In the genomic region with DNA sequence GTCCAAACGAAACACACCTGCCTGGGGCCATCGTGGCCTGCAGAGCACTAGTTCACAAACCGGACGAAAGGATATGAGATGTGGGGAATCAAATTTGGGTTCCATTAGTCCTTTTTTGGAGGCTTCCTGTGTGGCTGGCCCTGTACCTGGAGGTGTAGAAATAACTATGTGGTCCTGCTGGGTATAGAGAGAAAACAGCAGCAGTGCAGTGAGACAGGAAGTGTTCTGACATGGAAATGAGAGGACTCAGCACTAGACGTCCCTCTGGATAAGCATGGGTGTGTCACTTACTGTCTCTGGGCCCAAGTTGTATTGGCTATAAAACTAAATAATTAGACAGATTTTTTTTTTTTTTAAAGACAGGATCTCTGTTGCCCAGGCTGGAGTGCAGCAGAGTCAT, we compare ENCODE assay signal across 1 cellular context.
TF ChIP-seq lines count a peak whose summit lies in the region.

No MANE protein-coding gene starts in this region.

TF ChIP-seq in HCT116, 20 proteins besides CTCF, POLR2A, EP300 and RAD21:
- TF ChIP-seq ZBTB33 (IDR thresholded peaks at IDR 0.05; ENCODE audit: extremely low read depth, insufficient replicate concordance, low read length), result no peak
- peak; percentile 17; the same call in 1 of the 2 replicates for TF ChIP-seq POLR2AphosphoS5 (IDR thresholded peaks at IDR 0.05; ENCODE audit: low read depth, low read length)
- TF ChIP-seq SP1 (IDR thresholded peaks at IDR 0.05; ENCODE audit: low read depth), result no peak
- TF ChIP-seq, protein P1, sequence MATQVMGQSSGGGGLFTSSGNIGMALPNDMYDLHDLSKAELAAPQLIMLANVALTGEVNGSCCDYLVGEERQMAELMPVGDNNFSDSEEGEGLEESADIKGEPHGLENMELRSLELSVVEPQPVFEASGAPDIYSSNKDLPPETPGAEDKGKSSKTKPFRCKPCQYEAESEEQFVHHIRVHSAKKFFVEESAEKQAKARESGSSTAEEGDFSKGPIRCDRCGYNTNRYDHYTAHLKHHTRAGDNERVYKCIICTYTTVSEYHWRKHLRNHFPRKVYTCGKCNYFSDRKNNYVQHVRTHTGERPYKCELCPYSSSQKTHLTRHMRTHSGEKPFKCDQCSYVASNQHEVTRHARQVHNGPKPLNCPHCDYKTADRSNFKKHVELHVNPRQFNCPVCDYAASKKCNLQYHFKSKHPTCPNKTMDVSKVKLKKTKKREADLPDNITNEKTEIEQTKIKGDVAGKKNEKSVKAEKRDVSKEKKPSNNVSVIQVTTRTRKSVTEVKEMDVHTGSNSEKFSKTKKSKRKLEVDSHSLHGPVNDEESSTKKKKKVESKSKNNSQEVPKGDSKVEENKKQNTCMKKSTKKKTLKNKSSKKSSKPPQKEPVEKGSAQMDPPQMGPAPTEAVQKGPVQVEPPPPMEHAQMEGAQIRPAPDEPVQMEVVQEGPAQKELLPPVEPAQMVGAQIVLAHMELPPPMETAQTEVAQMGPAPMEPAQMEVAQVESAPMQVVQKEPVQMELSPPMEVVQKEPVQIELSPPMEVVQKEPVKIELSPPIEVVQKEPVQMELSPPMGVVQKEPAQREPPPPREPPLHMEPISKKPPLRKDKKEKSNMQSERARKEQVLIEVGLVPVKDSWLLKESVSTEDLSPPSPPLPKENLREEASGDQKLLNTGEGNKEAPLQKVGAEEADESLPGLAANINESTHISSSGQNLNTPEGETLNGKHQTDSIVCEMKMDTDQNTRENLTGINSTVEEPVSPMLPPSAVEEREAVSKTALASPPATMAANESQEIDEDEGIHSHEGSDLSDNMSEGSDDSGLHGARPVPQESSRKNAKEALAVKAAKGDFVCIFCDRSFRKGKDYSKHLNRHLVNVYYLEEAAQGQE (IDR thresholded peaks at IDR 0.05; ENCODE audit: low read depth), result no peak
- TF ChIP-seq, protein P2, sequence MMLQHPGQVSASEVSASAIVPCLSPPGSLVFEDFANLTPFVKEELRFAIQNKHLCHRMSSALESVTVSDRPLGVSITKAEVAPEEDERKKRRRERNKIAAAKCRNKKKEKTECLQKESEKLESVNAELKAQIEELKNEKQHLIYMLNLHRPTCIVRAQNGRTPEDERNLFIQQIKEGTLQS (IDR thresholded peaks at IDR 0.05), result no peak
- TF ChIP-seq TCF7L2 (IDR thresholded peaks at IDR 0.05; ENCODE audit: borderline replicate concordance, extremely low read depth, insufficient read depth, insufficient read length), result no peak
- TF ChIP-seq YY1 (IDR thresholded peaks at IDR 0.05; ENCODE audit: extremely low read depth, insufficient replicate concordance, low read depth, low read length), result no peak
- TF ChIP-seq JUND (IDR thresholded peaks at IDR 0.05), result no peak
- no peak for TF ChIP-seq ZNF274 (IDR thresholded peaks at IDR 0.05; ENCODE audit: low read depth, low read length)
